26 cellular contexts compared by ENCODE assay signal in genomic region chr11:96863520-96863919, GRCh38.
DNase-seq lines count a peak whose midpoint lies in the region; ATAC-seq and TF ChIP-seq lines count a peak whose summit lies in the region.
"Had no signal": no experiment of that assay in that cellular context is flagged by ENCODE, and none has a peak within 500 bp of the region (broad histone marks: within the 10 kb centered on the region; RNA-seq: fewer than 3 reads in every experiment).

No MANE protein-coding gene starts in this region.

- H3K4me3 ChIP-seq in fibroblast of the aortic adventitia (ENCODE audit: low read depth, low read length) = no peak overlapping the region
- H3K4me3 ChIP-seq: lung, upper lobe of right lung had no signal

- DNase-seq in DMS 273 (lab: John Stamatoyannopoulos, UW; ENCODE audit: unreplicated experiment) (peak; percentile 84), NCI-H1105 (lab: John Stamatoyannopoulos, UW) (peak; percentile 18), fibroblast of the aortic adventitia (ENCODE audit: low read depth) (peak; percentile 5), left lobe of liver (ENCODE audit: low spot score) (peak; percentile 93), dedifferentiated amniotic fluid mesenchymal stem cell (ENCODE audit: extremely low spot score) (no peak), GM13976 (ENCODE audit: low spot score) (no peak), epidermal melanocyte (ENCODE audit: insufficient read length, low spot score) (no peak)
- DNase-seq: activated B cell treated with CpG ODN at 0.5 μM for 24 hours; activated CD4-positive, alpha-beta T cell treated with anti-CD3 and anti-CD28 coated beads, Interleukin-2, amount 50 U/mL, for 1 hour; activated naive CD4-positive, alpha-beta T cell; DMS153; foreskin fibroblast; H7; head of caudate nucleus; Kasumi-1; naive thymus-derived CD8-positive, alpha-beta T cell; NCI-H1930; NCI-H510A treated with DMSO at 0.1 percent for 48 hours; nucleus accumbens; OCI-M1; small intestine; stimulated activated naive CD4-positive, alpha-beta T cell; upper lobe of right lung had no signal

- ATAC-seq in left lobe of liver (peak; percentile 97), HG03442 (IDR thresholded peaks at IDR 0.05; ENCODE audit: unreplicated experiment) (no peak)
- ATAC-seq: naive thymus-derived CD8-positive, alpha-beta T cell; SK-N-SH treated with all-trans-retinoic acid at 6 μM for 48 hours; upper lobe of right lung had no signal

- in situ Hi-C loops in GM13976 (cut with MboI; ENCODE audit: low sequenced_read_pairs, unreplicated experiment) = no loop called here

- TF ChIP-seq CTCF in fibroblast of the aortic adventitia (IDR thresholded peaks at IDR 0.05; ENCODE audit: insufficient read depth, low read length) (no peak), GM13976 (IDR thresholded peaks at IDR 0.05; ENCODE audit: borderline replicate concordance, control extremely low read depth, extremely low read depth, insufficient read depth, missing control alignments) (no peak)

Comparison
In these comparisons a context has a peak if more than half of its experiments do, and no peak if none do; other contexts are left out.
1. DNase-seq: peak in DMS 273 (single experiment), NCI-H1105 (single experiment), fibroblast of the aortic adventitia (single experiment) and left lobe of liver (single experiment); none in dedifferentiated amniotic fluid mesenchymal stem cell (single experiment), GM13976 (single experiment) and epidermal melanocyte (single experiment).